8 cellular contexts compared by ENCODE assay signal in the genomic region with DNA sequence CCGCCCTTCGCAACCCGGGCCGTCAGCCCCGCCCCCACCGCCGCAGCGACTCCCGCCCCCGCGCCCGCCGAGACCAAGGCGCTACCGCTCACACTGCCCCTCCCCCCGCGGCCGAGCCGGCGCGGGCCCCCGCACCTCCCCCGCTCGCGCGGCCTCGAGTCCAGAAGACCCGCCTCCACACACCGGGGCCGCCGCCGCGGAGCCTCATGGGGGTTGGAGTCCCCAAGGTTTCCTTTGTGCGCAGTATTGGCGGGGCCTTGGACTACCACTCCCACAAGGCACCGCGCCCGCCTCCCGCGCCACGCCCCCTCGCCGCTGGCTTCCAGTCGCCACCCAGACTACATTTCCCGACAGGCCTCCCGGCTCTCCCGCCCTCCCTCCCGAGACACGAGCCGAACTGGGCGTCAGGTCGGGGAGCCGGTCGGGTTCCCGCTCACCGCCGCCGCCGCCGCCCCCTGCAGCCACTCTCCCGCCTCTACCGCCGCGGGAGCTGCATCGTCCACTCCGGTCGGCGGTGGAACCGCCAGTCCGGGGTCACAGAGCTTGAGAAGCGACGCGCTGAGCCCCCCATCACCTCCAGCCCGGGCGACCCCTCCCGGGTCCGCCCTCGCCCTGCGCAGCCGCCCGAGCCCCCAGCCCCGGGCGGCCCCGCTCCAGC. TPM values are rescaled to one million over a fixed set of nuclear protein-coding genes. Genes with fewer than 3 reads are reported as not detected.
DNase-seq lines count a peak whose midpoint lies in the region; ATAC-seq, FAIRE-seq and TF ChIP-seq lines count a peak whose summit lies in the region.

A gene (plus strand): TSS at position 371 of the 658 bp plus-strand sequence. CDS start 336 bp downstream, outside the sequence.

- intact Hi-C loops in tibial artery (cut with DNase I; ENCODE audit: low total_unique reads): no loop called here

- no peaks in the 10 kb centered on the region for H3K27me3 Mint-ChIP-seq in activated naive CD8-positive, alpha-beta T cell treated with anti-CD3 and anti-CD28 coated beads, Interleukin-2, amount 50 U/mL, for 24 hours

- peaks cover 17% of the 10 kb centered on the region for H3K4me1 Mint-ChIP-seq in activated naive CD8-positive, alpha-beta T cell treated with anti-CD3 and anti-CD28 coated beads, Interleukin-2, amount 50 U/mL, for 24 hours

- H3K27ac Mint-ChIP-seq in activated naive CD8-positive, alpha-beta T cell treated with anti-CD3 and anti-CD28 coated beads, Interleukin-2, amount 50 U/mL, for 24 hours: peak within 1 kb of the TSS; percentile 72

- peak within 1 kb of the TSS; percentile 91 for H3K27ac ChIP-seq in cardiac muscle cell
- H3K27ac ChIP-seq in parathyroid adenoma: peak within 1 kb of the TSS; percentile 79
- H3K27ac ChIP-seq in tibial artery: peak within 1 kb of the TSS; percentile 98 to 99

- no peak within 1 kb of the TSS for H3K9ac ChIP-seq in parathyroid adenoma

- H3K4me3 ChIP-seq in cardiac muscle cell (peak within 1 kb of the TSS; percentile 98), parathyroid adenoma (ENCODE audit: low read depth, low read length) (peak within 1 kb of the TSS; percentile 90), tibial artery (peak within 1 kb of the TSS; percentile 95 to 100)

- H3K9me3 Mint-ChIP-seq in activated naive CD8-positive, alpha-beta T cell treated with anti-CD3 and anti-CD28 coated beads, Interleukin-2, amount 50 U/mL, for 24 hours: no peaks in the 10 kb centered on the region

- peaks cover 3% of the 10 kb centered on the region for H3K36me3 Mint-ChIP-seq in activated naive CD8-positive, alpha-beta T cell treated with anti-CD3 and anti-CD28 coated beads, Interleukin-2, amount 50 U/mL, for 24 hours (ENCODE audit: low read depth)

- H2AFZ ChIP-seq in parathyroid adenoma: peak within 1 kb of the TSS; percentile 86

- TF ChIP-seq CTCF in cardiac muscle cell (IDR thresholded peaks at IDR 0.05; ENCODE audit: low read depth, low read length): no peak
- no peak for TF ChIP-seq CTCF in parathyroid adenoma (IDR thresholded peaks at IDR 0.05)
- no peak for TF ChIP-seq CTCF in tibial artery (IDR thresholded peaks at IDR 0.05)

- H3K4me1 ChIP-seq in cardiac muscle cell (ENCODE audit: low read depth) (peaks cover 19% of the 10 kb centered on the region), parathyroid adenoma (no peaks in the 10 kb centered on the region), tibial artery (peaks cover 0 to 50% (median 23%) of the 10 kb centered on the region in 4 donors)

- ATAC-seq in HG02840 (IDR thresholded peaks at IDR 0.05; ENCODE audit: low FRiP score, unreplicated experiment): peak; percentile 90
- ATAC-seq in activated naive CD8-positive, alpha-beta T cell treated with anti-CD3 and anti-CD28 coated beads, Interleukin-2, amount 50 U/mL, for 24 hours: peak; percentile 98

- H3K9me3 ChIP-seq in cardiac muscle cell (ENCODE audit: low read depth) (no peaks in the 10 kb centered on the region), parathyroid adenoma (ENCODE audit: control insufficient read depth, low read length) (no peaks in the 10 kb centered on the region), tibial artery (no peaks in the 10 kb centered on the region)

- peak within 1 kb of the TSS; percentile 79 for H3K4me3 Mint-ChIP-seq in activated naive CD8-positive, alpha-beta T cell treated with anti-CD3 and anti-CD28 coated beads, Interleukin-2, amount 50 U/mL, for 24 hours

- no peaks in the 10 kb centered on the region for H3K79me2 ChIP-seq in parathyroid adenoma

- peak; percentile 92 for FAIRE-seq in GM12892 (lab: Jason Lieb, UNC)

- DNase-seq in GM12892 (ENCODE audit: insufficient read length) (peak; percentile 99), NCI-H1436 (lab: John Stamatoyannopoulos, UW) (peak; percentile 98), SW480 (ENCODE audit: low spot score) (peak; percentile 98), cardiac muscle cell (ENCODE audit: low read depth in 1 of 2, low spot score in 1 of 2) (peak; percentile 100), tibial artery (peak; percentile 99 to 100)
- DNase-seq in activated naive CD8-positive, alpha-beta T cell treated with anti-CD3 and anti-CD28 coated beads, Interleukin-2, amount 50 U/mL, for 24 hours: peak; percentile 100

- peak within 1 kb of the TSS; percentile 88 for H3K4me2 ChIP-seq in parathyroid adenoma (ENCODE audit: low read length)

- H3K36me3 ChIP-seq in cardiac muscle cell (peaks cover 9% of the 10 kb centered on the region), parathyroid adenoma (ENCODE audit: control insufficient read depth, insufficient read depth, low read length) (no peaks in the 10 kb centered on the region), tibial artery (peaks cover 0 to 13% (median 4%) of the 10 kb centered on the region in 3 donors)

- no peaks in the 10 kb centered on the region for H3K27me3 ChIP-seq in cardiac muscle cell
- no peaks in the 10 kb centered on the region for H3K27me3 ChIP-seq in parathyroid adenoma (ENCODE audit: control insufficient read depth, insufficient read depth, low read length)
- no peaks in the 10 kb centered on the region for H3K27me3 ChIP-seq in tibial artery

- TF ChIP-seq POLR2A in GM12892 (IDR thresholded peaks at IDR 0.05; ENCODE audit: low read depth, low read length): peak; percentile 46; the same call in 1 of the 2 replicates

RNA-seq across cellular contexts. Expression of the gene that starts here (rescaled TPM):
- 10.0 TPM for polyA plus RNA-seq in GM12892 (2012; ENCODE audit: missing spikeins)
- total RNA-seq in cardiac muscle cell: 20.6 and 31.6 TPM in 2 replicates
- 16.8 and 25.9 TPM in 2 replicates for polyA plus RNA-seq in cardiac muscle cell

Comparison
In these comparisons a context has a peak if more than half of its experiments do, and no peak if none do; other contexts are left out.
1. Peak in every context shown above with its lines: DNase-seq, ATAC-seq, H3K4me3 ChIP-seq and H3K27ac ChIP-seq.